1 cellular context compared by ENCODE assay signal in the genomic region with DNA sequence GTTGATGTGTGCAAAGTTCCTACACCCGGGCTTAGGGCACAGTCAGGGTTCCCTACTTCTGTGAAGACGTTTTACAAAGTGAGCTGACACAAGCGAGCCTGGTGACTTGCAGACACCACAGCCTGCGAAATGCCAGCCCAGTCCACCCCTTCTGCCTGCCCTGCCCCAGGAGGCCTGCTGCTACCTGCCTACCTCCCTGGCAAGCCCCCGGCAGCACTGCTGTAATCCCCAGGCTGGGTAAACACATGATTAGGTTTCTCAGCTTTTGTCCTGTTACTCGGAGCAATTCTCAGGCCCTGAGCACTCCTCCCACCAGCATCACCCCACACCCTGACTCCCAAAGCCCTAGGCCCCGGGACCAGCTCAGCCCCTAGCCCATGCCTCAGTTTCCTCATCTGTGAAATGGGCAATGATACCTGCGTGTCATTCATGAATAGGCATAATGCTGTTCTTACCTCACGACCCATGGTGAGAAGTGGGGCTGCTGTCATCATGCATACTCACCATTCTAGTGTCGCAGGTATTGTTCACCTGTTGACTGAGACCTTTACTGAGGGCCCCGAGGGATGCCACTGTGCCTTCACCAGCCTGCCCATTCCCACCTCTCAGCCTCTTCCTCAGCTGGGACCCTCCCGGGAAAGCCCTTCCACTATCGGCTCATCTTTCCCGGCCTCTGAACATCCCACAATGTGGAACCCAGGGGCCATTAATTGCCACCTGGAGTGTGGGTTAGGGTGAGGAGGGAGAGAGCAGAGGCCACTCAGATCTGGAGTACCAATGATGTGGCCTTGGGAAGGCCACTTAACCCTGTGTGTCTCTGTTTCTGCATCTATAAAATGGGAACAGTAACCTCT.
A peak's percentile ranks its signal among the peaks of the same experiment; 100 is the strongest.
TF ChIP-seq lines count a peak whose summit lies in the region.

No MANE protein-coding gene starts in this region.

TF ChIP-seq in HepG2, 621 proteins besides CTCF, POLR2A, EP300 and RAD21:
- TF ChIP-seq KIAA2018 (CRISPR knock-in tag; IDR thresholded peaks at IDR 0.05; ENCODE audit: borderline replicate concordance) (no peak), ZNF430 (CRISPR knock-in tag; IDR thresholded peaks at IDR 0.05) (no peak), TBX3 (IDR thresholded peaks at IDR 0.05; ENCODE audit: borderline replicate concordance) (no peak), ZNF746 (CRISPR knock-in tag; IDR thresholded peaks at IDR 0.05) (no peak), ZNF20 (CRISPR knock-in tag; IDR thresholded peaks at IDR 0.05) (no peak), ZSCAN9 (CRISPR knock-in tag; IDR thresholded peaks at IDR 0.05; ENCODE audit: borderline replicate concordance) (no peak), ZFP36L2 (CRISPR knock-in tag; IDR thresholded peaks at IDR 0.05) (no peak), PTBP1 (IDR thresholded peaks at IDR 0.05; ENCODE audit: low read depth, low read length, poor library complexity, severe bottlenecking) (no peak), MEIS2 (CRISPR knock-in tag; IDR thresholded peaks at IDR 0.05) (no peak), NAIF1 (CRISPR knock-in tag; IDR thresholded peaks at IDR 0.05; ENCODE audit: borderline replicate concordance) (no peak), ZNF629 (CRISPR knock-in tag; conservative IDR thresholded peaks at IDR 0.05) (0 out of 2 replicates have a peak, but pooled peaks have one; percentile 40), ESRRA (CRISPR knock-in tag; IDR thresholded peaks at IDR 0.05; ENCODE audit: low read depth) (0 out of 2 replicates have a peak, but pooled peaks have one; percentile 2), TGIF2 (CRISPR knock-in tag; IDR thresholded peaks at IDR 0.05) (no peak)
- TF ChIP-seq, protein P1, sequence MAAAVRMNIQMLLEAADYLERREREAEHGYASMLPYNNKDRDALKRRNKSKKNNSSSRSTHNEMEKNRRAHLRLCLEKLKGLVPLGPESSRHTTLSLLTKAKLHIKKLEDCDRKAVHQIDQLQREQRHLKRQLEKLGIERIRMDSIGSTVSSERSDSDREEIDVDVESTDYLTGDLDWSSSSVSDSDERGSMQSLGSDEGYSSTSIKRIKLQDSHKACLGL (CRISPR knock-in tag; IDR thresholded peaks at IDR 0.05): no peak
- TF ChIP-seq, protein P2, sequence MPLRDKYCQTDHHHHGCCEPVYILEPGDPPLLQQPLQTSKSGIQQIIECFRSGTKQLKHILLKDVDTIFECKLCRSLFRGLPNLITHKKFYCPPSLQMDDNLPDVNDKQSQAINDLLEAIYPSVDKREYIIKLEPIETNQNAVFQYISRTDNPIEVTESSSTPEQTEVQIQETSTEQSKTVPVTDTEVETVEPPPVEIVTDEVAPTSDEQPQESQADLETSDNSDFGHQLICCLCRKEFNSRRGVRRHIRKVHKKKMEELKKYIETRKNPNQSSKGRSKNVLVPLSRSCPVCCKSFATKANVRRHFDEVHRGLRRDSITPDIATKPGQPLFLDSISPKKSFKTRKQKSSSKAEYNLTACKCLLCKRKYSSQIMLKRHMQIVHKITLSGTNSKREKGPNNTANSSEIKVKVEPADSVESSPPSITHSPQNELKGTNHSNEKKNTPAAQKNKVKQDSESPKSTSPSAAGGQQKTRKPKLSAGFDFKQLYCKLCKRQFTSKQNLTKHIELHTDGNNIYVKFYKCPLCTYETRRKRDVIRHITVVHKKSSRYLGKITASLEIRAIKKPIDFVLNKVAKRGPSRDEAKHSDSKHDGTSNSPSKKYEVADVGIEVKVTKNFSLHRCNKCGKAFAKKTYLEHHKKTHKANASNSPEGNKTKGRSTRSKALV (CRISPR knock-in tag; IDR thresholded peaks at IDR 0.05): no peak
- TF ChIP-seq, protein P3, sequence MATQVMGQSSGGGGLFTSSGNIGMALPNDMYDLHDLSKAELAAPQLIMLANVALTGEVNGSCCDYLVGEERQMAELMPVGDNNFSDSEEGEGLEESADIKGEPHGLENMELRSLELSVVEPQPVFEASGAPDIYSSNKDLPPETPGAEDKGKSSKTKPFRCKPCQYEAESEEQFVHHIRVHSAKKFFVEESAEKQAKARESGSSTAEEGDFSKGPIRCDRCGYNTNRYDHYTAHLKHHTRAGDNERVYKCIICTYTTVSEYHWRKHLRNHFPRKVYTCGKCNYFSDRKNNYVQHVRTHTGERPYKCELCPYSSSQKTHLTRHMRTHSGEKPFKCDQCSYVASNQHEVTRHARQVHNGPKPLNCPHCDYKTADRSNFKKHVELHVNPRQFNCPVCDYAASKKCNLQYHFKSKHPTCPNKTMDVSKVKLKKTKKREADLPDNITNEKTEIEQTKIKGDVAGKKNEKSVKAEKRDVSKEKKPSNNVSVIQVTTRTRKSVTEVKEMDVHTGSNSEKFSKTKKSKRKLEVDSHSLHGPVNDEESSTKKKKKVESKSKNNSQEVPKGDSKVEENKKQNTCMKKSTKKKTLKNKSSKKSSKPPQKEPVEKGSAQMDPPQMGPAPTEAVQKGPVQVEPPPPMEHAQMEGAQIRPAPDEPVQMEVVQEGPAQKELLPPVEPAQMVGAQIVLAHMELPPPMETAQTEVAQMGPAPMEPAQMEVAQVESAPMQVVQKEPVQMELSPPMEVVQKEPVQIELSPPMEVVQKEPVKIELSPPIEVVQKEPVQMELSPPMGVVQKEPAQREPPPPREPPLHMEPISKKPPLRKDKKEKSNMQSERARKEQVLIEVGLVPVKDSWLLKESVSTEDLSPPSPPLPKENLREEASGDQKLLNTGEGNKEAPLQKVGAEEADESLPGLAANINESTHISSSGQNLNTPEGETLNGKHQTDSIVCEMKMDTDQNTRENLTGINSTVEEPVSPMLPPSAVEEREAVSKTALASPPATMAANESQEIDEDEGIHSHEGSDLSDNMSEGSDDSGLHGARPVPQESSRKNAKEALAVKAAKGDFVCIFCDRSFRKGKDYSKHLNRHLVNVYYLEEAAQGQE (IDR thresholded peaks at IDR 0.05; ENCODE audit: borderline replicate concordance in 1 of 2, low read depth in 1 of 2, low read length in 2 of 2): no peak
